8 cellular contexts compared by ENCODE assay signal in genomic region chr1:36162680-36163079, GRCh38. TPM values are rescaled to one million over a fixed set of nuclear protein-coding genes. Genes with fewer than 3 reads are reported as not detected.
DNase-seq lines count a peak whose midpoint lies in the region; ATAC-seq and TF ChIP-seq lines count a peak whose summit lies in the region.

No MANE protein-coding gene starts in this region.

- TF ChIP-seq POLR2A in gastroesophageal sphincter (IDR thresholded peaks at IDR 0.05) (no peak), prostate gland (IDR thresholded peaks at IDR 0.05) (no peak)

- TSS peak; percentile 1 for BruUV-seq in Calu3 (replicated peaks; lab: Mats Ljungman, UMichigan)

- H3K4me1 ChIP-seq in gastroesophageal sphincter: peaks cover 2 to 100% (median 70%) of the 10 kb centered on the region in 3 donors
- H3K4me1 ChIP-seq in prostate gland (replicated peaks): peaks cover 61% of the 10 kb centered on the region

- no peaks in the 10 kb centered on the region for H3K27me3 ChIP-seq in gastroesophageal sphincter
- H3K27me3 ChIP-seq in prostate gland (replicated peaks; ENCODE audit: insufficient read depth): no peaks in the 10 kb centered on the region

- peaks cover 26% of the 10 kb centered on the region for H3K36me3 Mint-ChIP-seq in Calu3 (ENCODE audit: insufficient read depth, unreplicated experiment)
- H3K36me3 Mint-ChIP-seq in activated CD4-positive, alpha-beta memory T cell treated with anti-CD3 and anti-CD28 coated beads, Interleukin-2, amount 10 ng/mL, durations not matched to agents 7 days and 5 days (ENCODE audit: low read depth): peaks cover 69% of the 10 kb centered on the region

- peaks cover 57% of the 10 kb centered on the region for H3K4me1 Mint-ChIP-seq in Calu3 (ENCODE audit: low read depth, unreplicated experiment)
- H3K4me1 Mint-ChIP-seq in activated CD4-positive, alpha-beta memory T cell treated with anti-CD3 and anti-CD28 coated beads, Interleukin-2, amount 10 ng/mL, durations not matched to agents 7 days and 5 days: peaks cover 73% of the 10 kb centered on the region

- ATAC-seq in gastroesophageal sphincter (no peak), HG02973 (IDR thresholded peaks at IDR 0.05; ENCODE audit: unreplicated experiment) (no peak)

- no peak overlapping the region for H3K4me3 Mint-ChIP-seq in Calu3 (ENCODE audit: low read depth, unreplicated experiment)
- peak overlapping the region; percentile 74 for H3K4me3 Mint-ChIP-seq in activated CD4-positive, alpha-beta memory T cell treated with anti-CD3 and anti-CD28 coated beads, Interleukin-2, amount 10 ng/mL, durations not matched to agents 7 days and 5 days

- CTCF ChIA-PET in Calu3 (lab: Charles Lee): interaction anchor here (1.2 to 3.6 kb wide), 3 partner anchors 13 to 28 kb away, joined by 3 to 23 read pairs (median 8); partner anchors contain the start of gene TRAPPC3
- CTCF ChIA-PET in activated CD4-positive, alpha-beta memory T cell treated with anti-CD3 and anti-CD28 coated beads, Interleukin-2, amount 10 ng/mL, durations not matched to agents 7 days and 5 days (lab: Charles Lee): interaction anchor here (1.5 to 5.1 kb wide), 4 partner anchors 13 to 123 kb away, joined by 10 to 105 read pairs (median 12); partner anchors contain the start of genes THRAP3 and TRAPPC3

- H3K9me3 Mint-ChIP-seq in Calu3 (ENCODE audit: low read depth, unreplicated experiment): no peaks in the 10 kb centered on the region
- H3K9me3 Mint-ChIP-seq in activated CD4-positive, alpha-beta memory T cell treated with anti-CD3 and anti-CD28 coated beads, Interleukin-2, amount 10 ng/mL, durations not matched to agents 7 days and 5 days: no peaks in the 10 kb centered on the region

- H3K4me3 ChIP-seq in gastroesophageal sphincter (no peak overlapping the region), prostate gland (no peak overlapping the region)

- WGBS in gastroesophageal sphincter (ENCODE audit: low coverage in 1 of 2), 2 donors: no CpG with 5 or more reads among the region's 1 CpG
- 67% methylated on average over 1 of the region's 1 CpG for WGBS in prostate gland

- H3K27ac ChIP-seq in gastroesophageal sphincter (peak overlapping the region; percentile 72 to 100 (median 95)), prostate gland (peak overlapping the region; percentile 85 to 100)

- POLR2A ChIA-PET in activated CD4-positive, alpha-beta memory T cell treated with anti-CD3 and anti-CD28 coated beads, Interleukin-2, amount 10 ng/mL, durations not matched to agents 7 days and 5 days (lab: Charles Lee): interaction anchor here (1.1 to 8.9 kb wide), 7 partner anchors 8 to 224 kb away, joined by 3 to 193 read pairs (median 8); partner anchors contain the start of genes STK40, THRAP3 and TRAPPC3

- peaks cover 0 to under 1% of the 10 kb centered on the region in 2 donors for H3K36me3 ChIP-seq in gastroesophageal sphincter
- no peaks in the 10 kb centered on the region for H3K36me3 ChIP-seq in prostate gland

- DNase-seq in Calu3 (no peak), prostate gland (ENCODE audit: low spot score) (no peak), A172 (ENCODE audit: low spot score) (no peak), NCI-H1092 (lab: John Stamatoyannopoulos, UW) (no peak), ureter (ENCODE audit: low spot score) (no peak)
- DNase-seq in activated CD4-positive, alpha-beta memory T cell treated with anti-CD3 and anti-CD28 coated beads, Interleukin-2, amount 10 ng/mL, durations not matched to agents 7 days and 5 days: no peak

- H3K9me3 ChIP-seq in gastroesophageal sphincter (no peaks in the 10 kb centered on the region), prostate gland (no peaks in the 10 kb centered on the region)

- intact Hi-C loops in Calu3 (cut with micrococcal nuclease; ENCODE audit: unreplicated experiment): no loop called here
- intact Hi-C loops in prostate gland (cut with DNase I): no loop called here

- H3K27ac Mint-ChIP-seq in Calu3 (ENCODE audit: unreplicated experiment): peak overlapping the region; percentile 91
- peak overlapping the region; percentile 88 for H3K27ac Mint-ChIP-seq in activated CD4-positive, alpha-beta memory T cell treated with anti-CD3 and anti-CD28 coated beads, Interleukin-2, amount 10 ng/mL, durations not matched to agents 7 days and 5 days

- no peak for TF ChIP-seq EP300 in gastroesophageal sphincter (IDR thresholded peaks at IDR 0.05)

- TF ChIP-seq CTCF in Calu3 (IDR thresholded peaks at IDR 0.05; ENCODE audit: unreplicated experiment): no peak
- no peak for TF ChIP-seq CTCF in gastroesophageal sphincter (IDR thresholded peaks at IDR 0.05)
- no peak for TF ChIP-seq CTCF in prostate gland (IDR thresholded peaks at IDR 0.05)

- H3K27me3 Mint-ChIP-seq in Calu3 (ENCODE audit: unreplicated experiment): no peaks in the 10 kb centered on the region
- H3K27me3 Mint-ChIP-seq in activated CD4-positive, alpha-beta memory T cell treated with anti-CD3 and anti-CD28 coated beads, Interleukin-2, amount 10 ng/mL, durations not matched to agents 7 days and 5 days: no peaks in the 10 kb centered on the region

RNA-seq across cellular contexts. Expression of gene MAP7D1, which starts 6.7 kb away (rescaled TPM):
- total RNA-seq in Calu3 (2022) (96.2 and 98.3 TPM in 2 replicates), gastroesophageal sphincter (100 to 1,000 TPM; 147 to 243 (median 172) TPM), prostate gland (100 to 1,000 TPM in 1 of 2 donors, 10 to 100 TPM in 1; 97.3 to 132 TPM), ureter (68.3 TPM)
- 100 to 1,000 TPM; 215 to 221 TPM for total RNA-seq in activated CD4-positive, alpha-beta memory T cell treated with anti-CD3 and anti-CD28 coated beads, Interleukin-2, amount 10 ng/mL, durations not matched to agents 7 days and 5 days
- 91.2 and 136 TPM in 2 replicates for total RNA-seq in A172 (2014; rRNA removed; shearing (Covaris generic))

RNA-seq across cellular contexts. Expression of gene TRAPPC3, which starts 13.4 kb away (rescaled TPM):
- total RNA-seq in Calu3 (2022) (70.3 and 71.5 TPM in 2 replicates), gastroesophageal sphincter (100 to 1,000 TPM; 102 to 166 (median 129) TPM), prostate gland (10 to 100 TPM; 90.0 to 92.5 TPM), ureter (55.0 TPM)
- 10 to 100 TPM; 57.2 to 58.4 TPM for total RNA-seq in activated CD4-positive, alpha-beta memory T cell treated with anti-CD3 and anti-CD28 coated beads, Interleukin-2, amount 10 ng/mL, durations not matched to agents 7 days and 5 days
- total RNA-seq in A172 (2014; rRNA removed; shearing (Covaris generic)): 86.7 and 110 TPM in 2 replicates

RNA-seq across cellular contexts. Expression of gene COL8A2, which starts 37.7 kb away (rescaled TPM):
- 0.07 TPM in 1 of 2 replicates, not detected in the other for total RNA-seq in Calu3 (2022)
- total RNA-seq in activated CD4-positive, alpha-beta memory T cell treated with anti-CD3 and anti-CD28 coated beads, Interleukin-2, amount 10 ng/mL, durations not matched to agents 7 days and 5 days: not detected
- total RNA-seq in gastroesophageal sphincter: 10 to 100 TPM; 43.3 to 57.8 (median 50.6) TPM
- 10 to 100 TPM in 1 of 2 donors, 1 to 10 TPM in 1; 7.9 to 10.7 TPM for total RNA-seq in prostate gland
- total RNA-seq in A172 (2014; rRNA removed; shearing (Covaris generic)): 0.62 and 0.72 TPM in 2 replicates
- total RNA-seq in ureter: 8.0 TPM
